ENCODE assay signal across 7 cellular contexts in the genomic region with DNA sequence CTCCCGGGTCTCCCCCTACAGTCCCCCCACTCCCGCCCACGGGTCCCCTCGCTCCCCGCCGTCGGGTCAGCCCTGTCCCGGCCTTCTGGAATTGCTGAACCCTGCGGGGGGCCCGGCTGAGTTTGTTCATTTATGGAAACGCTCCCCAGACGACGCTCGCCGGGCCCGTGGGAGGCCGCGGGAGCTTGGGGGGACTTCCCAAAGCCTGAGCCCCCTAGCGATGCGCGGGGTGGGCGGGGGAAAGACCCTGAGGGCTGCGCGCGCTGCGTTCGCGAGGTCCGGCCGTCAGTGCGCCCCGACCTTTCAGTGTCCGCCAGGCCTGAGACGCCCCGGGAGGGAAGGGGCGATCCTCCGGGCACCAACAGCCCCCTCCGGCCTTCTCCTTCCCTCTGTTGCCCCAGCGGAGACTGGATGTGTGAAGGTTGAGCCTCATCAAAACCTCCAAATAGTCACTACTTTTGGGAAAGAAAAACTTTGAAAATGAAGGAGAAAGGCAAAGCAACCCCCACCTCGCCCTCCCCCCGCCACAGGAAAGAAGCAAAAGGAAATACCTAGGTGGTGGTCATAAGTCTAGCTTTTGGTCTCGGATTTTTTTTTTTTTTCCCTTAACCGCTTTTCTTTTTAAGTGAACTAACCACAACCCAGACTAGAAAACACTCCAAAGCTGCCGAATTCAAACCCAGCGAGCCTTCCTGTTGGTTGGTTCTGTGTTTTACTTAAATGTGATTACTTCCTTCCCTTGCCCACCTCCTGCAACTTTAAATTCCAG. TPM values are rescaled to one million over a fixed set of nuclear protein-coding genes. Genes with fewer than 3 reads are reported as not detected.
A peak's percentile ranks its signal among the peaks of the same experiment; 100 is the strongest.
DNase-seq lines count a peak whose midpoint lies in the region; ATAC-seq and TF ChIP-seq lines count a peak whose summit lies in the region.

No MANE protein-coding gene starts in this region.

- H3K4me2 ChIP-seq in mesendoderm (ENCODE audit: low read length): peak overlapping the region; percentile 25

- H3K79me2 ChIP-seq in mesendoderm (ENCODE audit: control insufficient read depth, insufficient read depth, low read length): no peaks in the 10 kb centered on the region

- no peak overlapping the region for H4K8ac ChIP-seq in mesendoderm (ENCODE audit: low read depth, low read length)

- H3K4me1 ChIP-seq in ascending aorta (peaks cover 0 to 10% of the 10 kb centered on the region in 2 donors), mesendoderm (ENCODE audit: control insufficient read depth, low read depth, low read length) (no peaks in the 10 kb centered on the region)

- H3K4ac ChIP-seq in mesendoderm (ENCODE audit: low read depth, low read length): no peak overlapping the region

- peak overlapping the region; percentile 21 for H3K9ac ChIP-seq in mesendoderm (ENCODE audit: low read length)

- no peak overlapping the region for H4K5ac ChIP-seq in mesendoderm (ENCODE audit: low read length)

- no CpG with 5 or more reads among the region's 45 CpGs for WGBS in mesendoderm (ENCODE audit: extremely low coverage, insufficient coverage, low lambda C conversion rate)

- peak overlapping the region; percentile 82 to 98 for H3K27ac ChIP-seq in ascending aorta
- H3K27ac ChIP-seq in mesendoderm (ENCODE audit: low read depth, low read length): no peak overlapping the region

- no peak overlapping the region for H2AK5ac ChIP-seq in mesendoderm (ENCODE audit: low read length)

- H3K23ac ChIP-seq in mesendoderm (ENCODE audit: low read length): no peak overlapping the region

- H3K36me3 ChIP-seq in ascending aorta (no peaks in the 10 kb centered on the region), mesendoderm (ENCODE audit: control insufficient read depth, insufficient read depth, low read length) (no peaks in the 10 kb centered on the region)

- no peaks in the 10 kb centered on the region for H3K79me1 ChIP-seq in mesendoderm (ENCODE audit: low read length)

- H2BK120ac ChIP-seq in mesendoderm (ENCODE audit: low read depth, low read length): no peak overlapping the region

- no peaks in the 10 kb centered on the region for H3K9me3 ChIP-seq in ascending aorta

- peak; percentile 17 for ATAC-seq in HG03159 (IDR thresholded peaks at IDR 0.05; ENCODE audit: unreplicated experiment)

- H3K27me3 ChIP-seq in ascending aorta (no peaks in the 10 kb centered on the region), mesendoderm (ENCODE audit: insufficient read depth, low read length, poor library complexity) (peaks cover 17% of the 10 kb centered on the region)

- TF ChIP-seq CTCF in ascending aorta (IDR thresholded peaks at IDR 0.05): no peak

- H3K18ac ChIP-seq in mesendoderm (ENCODE audit: low read length): no peak overlapping the region

- peak overlapping the region; percentile 64 for H3K56ac ChIP-seq in mesendoderm (ENCODE audit: low read length)

- H3K4me3 ChIP-seq in ascending aorta (peak overlapping the region; percentile 84 to 95), mesendoderm (ENCODE audit: low read length) (no peak overlapping the region)

- H2BK5ac ChIP-seq in mesendoderm (ENCODE audit: low read length): no peak overlapping the region

- DNase-seq in ascending aorta (ENCODE audit: low spot score in 2 of 2) (no peak), mesendoderm (no peak), RKO (ENCODE audit: low spot score) (no peak), NCI-H1694 (lab: John Stamatoyannopoulos, UW) (no peak), HPDE6-E6E7 (ENCODE audit: extremely low spot score) (no peak)

- no peak overlapping the region for H2BK15ac ChIP-seq in mesendoderm (replicated peaks; ENCODE audit: low read depth)

- peak; percentile 61 for TF ChIP-seq POLR2A in GM19099 (IDR thresholded peaks at IDR 0.05; ENCODE audit: extremely low read depth, insufficient read length, low read depth)

- intact Hi-C loops in ascending aorta (cut with DNase I): loop anchor here (1.0 to 10.0 kb wide), 5 partner anchors 38 to 367 kb away; a partner anchor contains a TSS

RNA-seq across cellular contexts. Expression of a gene that starts 0.5 kb away (rescaled TPM):
- 13.8 TPM for total RNA-seq in ascending aorta
- 0.08 TPM for polyA plus RNA-seq in mesendoderm (2013, experiment 1 of 2)
- polyA plus RNA-seq in mesendoderm (2013, experiment 2 of 2): 0.06 TPM

RNA-seq across cellular contexts. Expression of a gene that starts 37.4 kb away (rescaled TPM):
- total RNA-seq in ascending aorta: 37.6 TPM
- polyA plus RNA-seq in mesendoderm (2013, experiment 1 of 2): 5.2 TPM
- polyA plus RNA-seq in mesendoderm (2013, experiment 2 of 2): 5.3 TPM

RNA-seq across cellular contexts. Expression of a gene that starts 41.8 kb away (rescaled TPM):
- not detected for total RNA-seq in ascending aorta
- polyA plus RNA-seq in mesendoderm (2013, experiment 1 of 2): 212 TPM
- 210 TPM for polyA plus RNA-seq in mesendoderm (2013, experiment 2 of 2)
